23 cellular contexts compared by ENCODE assay signal in the genomic region with DNA sequence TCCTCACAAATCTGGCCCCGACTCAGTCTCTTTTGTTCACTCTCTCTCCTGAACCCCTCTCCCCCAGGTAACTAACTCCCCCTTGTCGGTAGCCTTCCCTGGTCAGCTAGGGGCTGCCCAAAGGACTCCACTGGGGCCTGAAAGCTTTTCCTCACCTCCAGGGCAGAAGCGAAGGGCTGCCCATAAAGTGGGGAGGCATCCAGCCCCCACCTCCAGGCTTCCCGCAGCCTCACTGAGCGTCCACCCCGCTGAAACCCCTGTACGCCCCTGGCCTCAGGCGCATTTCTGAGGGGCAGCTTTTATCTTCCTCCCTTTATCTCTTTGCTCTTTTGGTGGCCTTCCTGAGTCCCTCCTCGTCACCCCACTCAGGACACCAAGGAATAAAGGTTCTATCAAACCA.
"Had no signal": no experiment of that assay in that cellular context is flagged by ENCODE, and none has a peak within 500 bp of the region (broad histone marks: within the 10 kb centered on the region; RNA-seq: fewer than 3 reads in every experiment).

No MANE protein-coding gene starts in this region.

- H3K9me3 Mint-ChIP-seq: natural killer cell; stimulated activated naive CD8-positive, alpha-beta T cell treated with anti-CD3 and anti-CD28 coated beads, Interleukin-15, Interleukin-2, amounts not matched to agents 100 ng/mL and 50 ng/mL, for 24 hours had no signal

- ATAC-seq: esophagus mucosa; foreskin keratinocyte; gastroesophageal sphincter; heart right ventricle; left ventricle myocardium superior; lower lobe of right lung; natural killer cell; right cardiac atrium; stimulated activated naive B cell treated with anti-CD40 and anti-IgM and Interleukin-4, amounts not matched to agents 10 μg/mL and 1 μg/mL and 100 μg/mL, for 72 hours had no signal

- H3K4me3 Mint-ChIP-seq: natural killer cell; stimulated activated naive B cell treated with anti-CD40 and anti-IgM and Interleukin-4, amounts not matched to agents 10 μg/mL and 1 μg/mL and 100 μg/mL, for 72 hours; stimulated activated naive CD8-positive, alpha-beta T cell treated with anti-CD3 and anti-CD28 coated beads, Interleukin-15, Interleukin-2, amounts not matched to agents 100 ng/mL and 50 ng/mL, for 24 hours had no signal

- DNase-seq: cerebellar nuclear complex; cortex of kidney; effector CD4-positive, alpha-beta T cell; foreskin keratinocyte; heart right ventricle; hippocampal formation; left ventricle myocardium superior; lower lobe of right lung; natural killer cell; right cardiac atrium; sigmoid colon; stimulated activated CD4-positive, alpha-beta T cell treated with anti-CD3 and anti-CD28 coated beads, Interleukin-4, amount 100 ng/mL, for 4 hours; stimulated activated naive B cell treated with anti-CD40 and anti-IgM and Interleukin-4, amounts not matched to agents 10 μg/mL and 1 μg/mL and 100 μg/mL, for 72 hours had no signal

- H3K27me3 ChIP-seq: sigmoid colon, tibial nerve, upper lobe of left lung had no signal

- H3K9me3 ChIP-seq: gastroesophageal sphincter, heart right ventricle, lower lobe of right lung, neutrophil, prostate gland, thoracic aorta, tibial nerve, upper lobe of left lung had no signal

- H3K27ac ChIP-seq: epithelial cell of prostate, foreskin keratinocyte, gastroesophageal sphincter, heart right ventricle, lower lobe of right lung, neutrophil, parathyroid adenoma, prostate gland, sigmoid colon, thoracic aorta, tibial nerve, upper lobe of left lung had no signal

- H3K36me3 Mint-ChIP-seq: natural killer cell; stimulated activated naive B cell treated with anti-CD40 and anti-IgM and Interleukin-4, amounts not matched to agents 10 μg/mL and 1 μg/mL and 100 μg/mL, for 72 hours had no signal

- H3K4me1 Mint-ChIP-seq: natural killer cell; stimulated activated naive B cell treated with anti-CD40 and anti-IgM and Interleukin-4, amounts not matched to agents 10 μg/mL and 1 μg/mL and 100 μg/mL, for 72 hours had no signal

- H3K27ac Mint-ChIP-seq: natural killer cell; stimulated activated naive B cell treated with anti-CD40 and anti-IgM and Interleukin-4, amounts not matched to agents 10 μg/mL and 1 μg/mL and 100 μg/mL, for 72 hours; stimulated activated naive CD8-positive, alpha-beta T cell treated with anti-CD3 and anti-CD28 coated beads, Interleukin-15, Interleukin-2, amounts not matched to agents 100 ng/mL and 50 ng/mL, for 24 hours had no signal

- H3K36me3 ChIP-seq: gastroesophageal sphincter, heart right ventricle, lower lobe of right lung, neutrophil, prostate gland, sigmoid colon, thoracic aorta, tibial nerve, upper lobe of left lung had no signal

- H3K4me3 ChIP-seq: gastroesophageal sphincter, heart right ventricle, lower lobe of right lung, prostate gland, sigmoid colon, thoracic aorta, tibial nerve, upper lobe of left lung had no signal

- H3K4me1 ChIP-seq: foreskin keratinocyte, gastroesophageal sphincter, lower lobe of right lung, parathyroid adenoma, prostate gland, sigmoid colon, tibial nerve, upper lobe of left lung had no signal
